15 cellular contexts compared by ENCODE assay signal in the genomic region with DNA sequence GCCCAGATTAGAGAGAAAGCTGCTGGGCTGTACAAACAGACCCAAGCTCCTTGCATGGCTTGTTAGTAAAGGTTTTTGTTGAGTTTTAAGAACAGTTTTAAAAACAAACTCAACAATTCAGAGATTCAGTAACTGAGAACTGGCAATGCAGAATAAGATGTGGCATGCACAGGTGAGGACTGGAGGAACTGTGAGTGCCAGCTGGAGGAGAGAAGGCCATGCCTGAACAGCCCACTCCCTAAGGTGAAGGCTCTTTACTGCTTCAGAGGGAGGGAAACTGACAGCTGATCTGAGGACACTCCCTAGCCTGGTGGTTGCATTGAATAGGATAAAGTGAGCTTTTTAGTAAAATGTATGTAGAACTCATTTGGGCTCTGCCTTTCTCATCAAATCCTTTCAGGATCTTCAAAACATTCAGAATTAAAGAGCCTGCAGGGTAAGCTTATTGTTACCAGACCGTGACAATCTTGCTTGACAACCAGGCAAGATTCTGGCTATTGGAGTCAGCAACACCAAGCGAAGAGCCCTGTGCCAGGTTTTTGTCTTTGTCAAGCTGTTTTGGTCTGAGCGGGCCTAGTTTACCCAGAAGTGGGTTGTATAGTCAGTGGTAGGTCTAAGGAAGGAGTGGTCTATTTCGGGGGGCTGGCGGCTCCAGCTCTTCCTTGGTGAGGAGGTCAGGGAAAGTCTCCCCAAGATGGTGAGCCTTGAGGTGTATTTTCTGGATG.
A peak's percentile ranks its signal among the peaks of the same experiment; 100 is the strongest.
DNase-seq lines count a peak whose midpoint lies in the region; ATAC-seq and TF ChIP-seq lines count a peak whose summit lies in the region.
"Had no signal": no experiment of that assay in that cellular context is flagged by ENCODE, and none has a peak within 500 bp of the region (broad histone marks: within the 10 kb centered on the region; RNA-seq: fewer than 3 reads in every experiment).

No MANE protein-coding gene starts in this region.

- no peaks in the 10 kb centered on the region for H3K27me3 ChIP-seq in ectodermal cell (ENCODE audit: control insufficient read depth, insufficient read depth, low read length, poor library complexity, severe bottlenecking)
- H3K27me3 ChIP-seq in parathyroid adenoma (ENCODE audit: control insufficient read depth, insufficient read depth, low read length): no peaks in the 10 kb centered on the region
- H3K27me3 ChIP-seq: SJCRH30 had no signal

- H3K79me2 ChIP-seq in parathyroid adenoma: no peaks in the 10 kb centered on the region

- WGBS in ectodermal cell, 2 experiments: 61 to 66% methylated on average over 5 of the region's 5 CpGs

- H3K4me3 ChIP-seq in ectodermal cell (ENCODE audit: insufficient read depth, low read depth, low read length) (no peak overlapping the region), parathyroid adenoma (ENCODE audit: low read depth, low read length) (no peak overlapping the region)
- H3K4me3 ChIP-seq: PC-9, SJCRH30 had no signal

- peaks cover 15% of the 10 kb centered on the region for H3K27me3 Mint-ChIP-seq in stimulated activated naive CD8-positive, alpha-beta T cell treated with anti-CD3 and anti-CD28 coated beads, Interleukin-15, amount 100 ng/mL, for 72 hours

- peak overlapping the region; percentile 48 for H3K4me2 ChIP-seq in parathyroid adenoma (ENCODE audit: low read length)
- H3K4me2 ChIP-seq: PC-9 had no signal

- H3K4me1 Mint-ChIP-seq in stimulated activated naive CD8-positive, alpha-beta T cell treated with anti-CD3 and anti-CD28 coated beads, Interleukin-15, amount 100 ng/mL, for 72 hours: no peaks in the 10 kb centered on the region
- H3K4me1 Mint-ChIP-seq: IgD-negative memory B cell had no signal

- H2AFZ ChIP-seq in parathyroid adenoma: peak overlapping the region; percentile 23
- H2AFZ ChIP-seq: PC-9 had no signal

- DNase-seq in stimulated activated naive CD8-positive, alpha-beta T cell treated with anti-CD3 and anti-CD28 coated beads, Interleukin-15, amount 100 ng/mL, for 72 hours: no peak
- DNase-seq in stimulated activated naive CD8-positive, alpha-beta T cell treated with anti-CD3 and anti-CD28 coated beads, Interleukin-15, Interleukin-2, amounts not matched to agents 100 U/mL and 50 U/mL, for 24 hours: no peak
- DNase-seq in omental fat pad (ENCODE audit: low spot score) (no peak), pons (ENCODE audit: low spot score) (no peak)
- DNase-seq: COR-L47, H9, NCI-H1930, NCI-H526 treated with DMSO at 0.1 percent for 48 hours, PC-9, SJCRH30 had no signal

- no peak for ATAC-seq in stimulated activated naive CD8-positive, alpha-beta T cell treated with anti-CD3 and anti-CD28 coated beads, Interleukin-15, amount 100 ng/mL, for 72 hours
- no peak for ATAC-seq in stimulated activated naive CD8-positive, alpha-beta T cell treated with anti-CD3 and anti-CD28 coated beads, Interleukin-15, Interleukin-2, amounts not matched to agents 100 U/mL and 50 U/mL, for 24 hours
- no peak for ATAC-seq in HG03342 (IDR thresholded peaks at IDR 0.05; ENCODE audit: unreplicated experiment)
- ATAC-seq in omental fat pad (ENCODE audit: low FRiP score): no peak

- TF ChIP-seq CTCF in parathyroid adenoma (IDR thresholded peaks at IDR 0.05) (no peak), omental fat pad (IDR thresholded peaks at IDR 0.05) (no peak)

- H3K9me3 ChIP-seq in ectodermal cell (ENCODE audit: control insufficient read depth, low read length) (no peaks in the 10 kb centered on the region), parathyroid adenoma (ENCODE audit: control insufficient read depth, low read length) (no peaks in the 10 kb centered on the region)
- H3K9me3 ChIP-seq: SJCRH30 had no signal

- H3K27ac ChIP-seq in ectodermal cell (ENCODE audit: insufficient read depth, low read depth, low read length, poor library complexity, severe bottlenecking) (peak overlapping the region; percentile 61), parathyroid adenoma (no peak overlapping the region)
- H3K27ac ChIP-seq: HL-60, PC-9, SJCRH30 had no signal

- H3K4me1 ChIP-seq in ectodermal cell (ENCODE audit: control insufficient read depth, insufficient read depth, low read length) (peaks cover 13% of the 10 kb centered on the region), parathyroid adenoma (peaks cover 23% of the 10 kb centered on the region)
- H3K4me1 ChIP-seq: SJCRH30 had no signal

- no peaks in the 10 kb centered on the region for H3K9me3 Mint-ChIP-seq in stimulated activated naive CD8-positive, alpha-beta T cell treated with anti-CD3 and anti-CD28 coated beads, Interleukin-15, amount 100 ng/mL, for 72 hours
- H3K9me3 Mint-ChIP-seq: H9 had no signal

- no peaks in the 10 kb centered on the region for H3K36me3 ChIP-seq in ectodermal cell (ENCODE audit: control insufficient read depth, insufficient read depth, low read length)
- H3K36me3 ChIP-seq in parathyroid adenoma (ENCODE audit: control insufficient read depth, insufficient read depth, low read length): no peaks in the 10 kb centered on the region
- H3K36me3 ChIP-seq: SJCRH30 had no signal

- H3K4me3 Mint-ChIP-seq in stimulated activated naive CD8-positive, alpha-beta T cell treated with anti-CD3 and anti-CD28 coated beads, Interleukin-15, amount 100 ng/mL, for 72 hours: no peak overlapping the region
- H3K4me3 Mint-ChIP-seq: H9, IgD-negative memory B cell had no signal

- H3K27ac Mint-ChIP-seq in stimulated activated naive CD8-positive, alpha-beta T cell treated with anti-CD3 and anti-CD28 coated beads, Interleukin-15, amount 100 ng/mL, for 72 hours: peak overlapping the region; percentile 23 to 52
- H3K27ac Mint-ChIP-seq: H9, IgD-negative memory B cell had no signal

- no peak overlapping the region for H3K9ac ChIP-seq in parathyroid adenoma
